In the genomic region with DNA sequence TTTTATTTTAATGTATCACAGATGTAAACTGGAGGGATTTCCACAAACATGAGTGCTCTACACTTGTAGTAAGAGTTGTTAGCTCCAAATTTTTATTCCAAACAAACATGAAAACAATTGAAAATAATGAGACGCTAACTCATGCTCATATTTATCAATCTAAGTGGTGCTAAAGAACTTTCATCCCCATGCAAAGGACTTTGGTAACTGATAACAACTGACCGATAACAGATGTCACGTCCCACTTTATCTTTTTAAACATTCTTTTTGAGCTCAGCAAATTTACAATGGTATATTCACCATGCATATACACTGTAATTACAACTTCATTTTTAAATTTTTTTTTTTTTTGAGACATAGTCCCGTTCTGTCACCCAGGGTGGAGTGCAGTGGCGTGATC, we compare ENCODE assay signal across 21 cellular contexts.
"Had no signal": no experiment of that assay in that cellular context is flagged by ENCODE, and none has a peak within 500 bp of the region (broad histone marks: within the 10 kb centered on the region; RNA-seq: fewer than 3 reads in every experiment).

No MANE protein-coding gene starts in this region.

- H3K27ac ChIP-seq: SJSA1 had no signal

- FAIRE-seq: RCC 7860 had no signal

- H3K4me3 ChIP-seq: MG63, SJSA1, SK-N-MC had no signal

- H3K27me3 ChIP-seq: MG63, SJSA1 had no signal

- H3K9me3 ChIP-seq: MG63, SJSA1 had no signal

- DNase-seq: IMR-90, Karpas-422, KG1, MG63, NCI-H1092, NCI-H1105 treated with DMSO at 0.1 percent for 48 hours, NCI-H1417 treated with DMSO at 0.1 percent for 48 hours, NCI-H146, NCI-H1694 treated with DMSO at 0.1 percent for 48 hours, NCI-H1930, NCI-H2081, NCI-H2107, NCI-H524, NCI-H526 treated with DMSO at 0.1 percent for 48 hours, NCI-H748 treated with DMSO at 0.1 percent for 48 hours, Right ventricle myocardium superior, RPMI8226, SIG-M5 had no signal

- H3K36me3 ChIP-seq: MG63, SJSA1 had no signal
